12 cellular contexts compared by ENCODE assay signal in genomic region chr9:33082135-33082534, GRCh38. TPM values are rescaled to one million over a fixed set of nuclear protein-coding genes. Genes with fewer than 3 reads are reported as not detected.
DNase-seq lines count a peak whose midpoint lies in the region; ATAC-seq and TF ChIP-seq lines count a peak whose summit lies in the region.
"Had no signal": no experiment of that assay in that cellular context is flagged by ENCODE, and none has a peak within 500 bp of the region (broad histone marks: within the 10 kb centered on the region; RNA-seq: fewer than 3 reads in every experiment).

No MANE protein-coding gene starts in this region.

- no peaks in the 10 kb centered on the region for H3K36me3 Mint-ChIP-seq in activated CD4-positive, alpha-beta T cell treated with anti-CD3 and anti-CD28 coated beads for 36 hours (ENCODE audit: low read depth)
- no peaks in the 10 kb centered on the region for H3K36me3 Mint-ChIP-seq in T-cell

- no peaks in the 10 kb centered on the region for H3K36me3 ChIP-seq in osteoblast (ENCODE audit: insufficient read depth, low read length)
- H3K36me3 ChIP-seq: thyroid gland had no signal

- no peaks in the 10 kb centered on the region for H3K9me3 Mint-ChIP-seq in activated CD4-positive, alpha-beta T cell treated with anti-CD3 and anti-CD28 coated beads for 36 hours (ENCODE audit: low read depth)
- no peaks in the 10 kb centered on the region for H3K9me3 Mint-ChIP-seq in T-cell

- peak; percentile 22 for DNase-seq in activated CD4-positive, alpha-beta T cell treated with anti-CD3 and anti-CD28 coated beads for 36 hours
- DNase-seq in activated CD4-positive, alpha-beta T cell treated with anti-CD3 and anti-CD28 coated beads for 48 hours, result no peak
- peak in 7 of 34 experiments; percentile 2 to 24 (median 17) for DNase-seq in T-cell
- DNase-seq in central memory CD4-positive, alpha-beta T cell, result peak; percentile 27
- DNase-seq in osteoblast (ENCODE audit: insufficient read length, low spot score, missing footprints), result no peak
- DNase-seq in DMS 273 (lab: John Stamatoyannopoulos, UW; ENCODE audit: unreplicated experiment), result no peak
- DNase-seq in cerebellar cortex (ENCODE audit: low spot score), result no peak
- DNase-seq: DMS 273 treated with DMSO at 0.1 percent for 48 hours, NCI-H2227 treated with DMSO at 0.1 percent for 48 hours, small intestine, thyroid gland had no signal

- no peaks in the 10 kb centered on the region for H3K27me3 Mint-ChIP-seq in activated CD4-positive, alpha-beta T cell treated with anti-CD3 and anti-CD28 coated beads for 36 hours
- H3K27me3 Mint-ChIP-seq in T-cell, result no peaks in the 10 kb centered on the region

- H3K27ac Mint-ChIP-seq in activated CD4-positive, alpha-beta T cell treated with anti-CD3 and anti-CD28 coated beads for 36 hours, result peak overlapping the region; percentile 87
- peak overlapping the region; percentile 72 to 80 for H3K27ac Mint-ChIP-seq in T-cell

- peaks cover 18% of the 10 kb centered on the region for H3K4me1 ChIP-seq in osteoblast (ENCODE audit: insufficient read depth, low read length)

- no peaks in the 10 kb centered on the region for H3K27me3 ChIP-seq in osteoblast (ENCODE audit: insufficient read depth, low read length)
- H3K27me3 ChIP-seq: thyroid gland had no signal

- no peaks in the 10 kb centered on the region for H4K20me1 ChIP-seq in osteoblast (ENCODE audit: insufficient read depth, low read length)

- no peak overlapping the region for H3K4me3 Mint-ChIP-seq in activated CD4-positive, alpha-beta T cell treated with anti-CD3 and anti-CD28 coated beads for 36 hours
- H3K4me3 Mint-ChIP-seq in T-cell, result peak overlapping the region in 1 of 3 donors; percentile 0

- H3K4me3 ChIP-seq in osteoblast (ENCODE audit: insufficient read depth, low read length), result no peak overlapping the region
- H3K4me3 ChIP-seq: thyroid gland had no signal

- no peak for TF ChIP-seq CTCF in osteoblast (IDR thresholded peaks at IDR 0.05; ENCODE audit: extremely low read depth, low read depth, low read length)

- POLR2A ChIA-PET in activated CD4-positive, alpha-beta T cell treated with anti-CD3 and anti-CD28 coated beads for 36 hours (lab: Charles Lee), result no interaction called here
- POLR2A ChIA-PET in T-cell (lab: Charles Lee), result no interaction called here

- H3K4me1 Mint-ChIP-seq in activated CD4-positive, alpha-beta T cell treated with anti-CD3 and anti-CD28 coated beads for 36 hours, result peaks cover 9% of the 10 kb centered on the region
- peaks cover 11 to 37% (median 24%) of the 10 kb centered on the region in 3 donors for H3K4me1 Mint-ChIP-seq in T-cell

- intact Hi-C loops in activated CD4-positive, alpha-beta T cell treated with anti-CD3 and anti-CD28 coated beads for 36 hours (cut with DNase I, micrococcal nuclease), result no loop called here

- H3K79me2 ChIP-seq in osteoblast (ENCODE audit: insufficient read depth, low read length), result no peaks in the 10 kb centered on the region

- peak overlapping the region; percentile 33 for H2AFZ ChIP-seq in osteoblast (ENCODE audit: low read length)

- ATAC-seq in activated CD4-positive, alpha-beta T cell treated with anti-CD3 and anti-CD28 coated beads for 36 hours, result no peak
- ATAC-seq in T-cell (replicated peaks in 1 of 4) (peak in 3 of 4 experiments; percentile 37 to 45 (median 40)), HG03159 (IDR thresholded peaks at IDR 0.05; ENCODE audit: unreplicated experiment) (no peak)

- no peaks in the 10 kb centered on the region for H3K9me3 ChIP-seq in osteoblast (ENCODE audit: low read depth, low read length)
- H3K9me3 ChIP-seq: thyroid gland had no signal

- CTCF ChIA-PET in activated CD4-positive, alpha-beta T cell treated with anti-CD3 and anti-CD28 coated beads for 36 hours (lab: Charles Lee), result interaction anchor here (0.8 to 1.2 kb wide), 3 partner anchors 88 to 851 kb away, joined by 3 to 11 read pairs (median 6); no protein-coding TSS in a partner anchor
- CTCF ChIA-PET in T-cell (lab: Charles Lee), result interaction anchor here (0.5 to 0.8 kb wide), 3 partner anchors 144 to 145 kb away, joined by 3 to 6 read pairs (median 4); no protein-coding TSS in a partner anchor

- no peak overlapping the region for H3K27ac ChIP-seq in osteoblast (ENCODE audit: low read depth, low read length)

- H3K4me2 ChIP-seq in osteoblast (ENCODE audit: insufficient read depth, low read length), result no peak overlapping the region

RNA-seq across cellular contexts. Expression of gene SMU1, which starts 5.7 kb away (rescaled TPM):
- 10 to 100 TPM; 23.2 to 29.6 TPM for total RNA-seq in activated CD4-positive, alpha-beta T cell treated with anti-CD3 and anti-CD28 coated beads for 36 hours
- total RNA-seq in T-cell, result 10 to 100 TPM; 22.6 to 25.5 (median 24.4) TPM
- total RNA-seq in osteoblast, result 31.1 and 31.8 TPM in 2 replicates

RNA-seq across cellular contexts. Expression of gene DNAJA1, which starts 57.1 kb away (rescaled TPM):
- 100 to 1,000 TPM; 198 to 266 TPM for total RNA-seq in activated CD4-positive, alpha-beta T cell treated with anti-CD3 and anti-CD28 coated beads for 36 hours
- total RNA-seq in T-cell (100 to 1,000 TPM in 2 of 5 donors, 10 to 100 TPM in 3; 66.5 to 170 (median 69.9) TPM), osteoblast (64.8 and 69.1 TPM in 2 replicates)

Comparison
In these comparisons a context has a peak if more than half of its experiments do, and no peak if none do; other contexts are left out.
1. DNase-seq: peak in activated CD4-positive, alpha-beta T cell treated with anti-CD3 and anti-CD28 coated beads for 36 hours (single experiment) and central memory CD4-positive, alpha-beta T cell (single experiment); none in activated CD4-positive, alpha-beta T cell treated with anti-CD3 and anti-CD28 coated beads for 48 hours (single experiment), osteoblast (single experiment), DMS 273 (single experiment) and cerebellar cortex (single experiment).
2. ATAC-seq: peak in T-cell (3 of 4); none in activated CD4-positive, alpha-beta T cell treated with anti-CD3 and anti-CD28 coated beads for 36 hours (single experiment) and HG03159 (single experiment).